13 cellular contexts compared by ENCODE assay signal in the genomic region with DNA sequence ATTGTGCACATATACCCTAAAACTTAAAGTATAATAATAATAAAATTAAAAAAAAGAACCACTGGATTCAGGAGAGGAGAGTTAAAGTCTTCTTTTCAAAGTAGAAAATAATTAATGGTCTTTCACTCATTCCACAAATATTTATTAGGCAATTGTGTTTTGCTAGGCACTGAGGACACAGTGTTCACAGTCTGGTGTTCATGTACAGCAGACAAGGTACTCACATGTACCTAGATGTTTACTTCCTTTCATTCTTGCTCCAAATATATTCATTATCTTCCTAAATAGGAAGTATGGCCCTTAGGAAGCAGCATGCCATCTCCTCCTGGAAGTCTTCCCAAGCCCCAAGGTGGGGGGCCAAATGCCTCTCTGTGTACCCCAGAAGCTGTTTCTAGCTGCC.
DNase-seq lines count a peak whose midpoint lies in the region; ATAC-seq and TF ChIP-seq lines count a peak whose summit lies in the region.
"Had no signal": no experiment of that assay in that cellular context is flagged by ENCODE, and none has a peak within 500 bp of the region (broad histone marks: within the 10 kb centered on the region; RNA-seq: fewer than 3 reads in every experiment).

No MANE protein-coding gene starts in this region.

- H3K36me3 ChIP-seq in BLaER1 = no peaks in the 10 kb centered on the region
- H3K36me3 ChIP-seq in prostate gland = no peaks in the 10 kb centered on the region
- no peaks in the 10 kb centered on the region for H3K36me3 ChIP-seq in PC-3 (ENCODE audit: low read depth, low read length)

- H3K9me3 ChIP-seq in BLaER1 (peaks cover 11% of the 10 kb centered on the region), prostate gland (no peaks in the 10 kb centered on the region), PC-3 (ENCODE audit: low read length) (no peaks in the 10 kb centered on the region)

- no peaks in the 10 kb centered on the region for H3F3A ChIP-seq in PC-3 (ENCODE audit: low read length, unreplicated experiment)

- peak overlapping the region; percentile 31; the same call in 1 of the 2 replicates for H3K4me2 ChIP-seq in BLaER1
- H3K4me2 ChIP-seq in PC-3 (ENCODE audit: low read length) = no peak overlapping the region

- intact Hi-C loops in prostate gland (cut with DNase I) = no loop called here
- intact Hi-C loops in PC-3 (cut with micrococcal nuclease) = no loop called here

- POLR2A ChIA-PET in PC-3 (lab: Charles Lee; ENCODE audit: unreplicated experiment) = no interaction called here

- H4K20me1 ChIP-seq in BLaER1 = no peaks in the 10 kb centered on the region
- H4K20me1 ChIP-seq in PC-3 (ENCODE audit: low read length) = no peaks in the 10 kb centered on the region

- H3K4me1 ChIP-seq in BLaER1 (peaks cover 39% of the 10 kb centered on the region), prostate gland (replicated peaks) (peaks cover 27% of the 10 kb centered on the region), PC-3 (ENCODE audit: insufficient read depth, low read length) (no peaks in the 10 kb centered on the region)

- H3K27ac Mint-ChIP-seq in central memory CD8-positive, alpha-beta T cell (ENCODE audit: low read depth) = peak overlapping the region; percentile 3
- H3K27ac Mint-ChIP-seq: B cell; CD8-positive, alpha-beta memory T cell; HFFc6 had no signal

- no peaks in the 10 kb centered on the region for H3K79me2 ChIP-seq in PC-3 (ENCODE audit: low read length)

- no peak for ATAC-seq in central memory CD8-positive, alpha-beta T cell (replicated peaks; ENCODE audit: extremely low read depth, poor library complexity, severe bottlenecking)
- ATAC-seq in PC-3 = no peak
- ATAC-seq: HepG2 had no signal

- CTCF ChIA-PET in PC-3 (lab: Charles Lee) = no interaction called here

- no peaks in the 10 kb centered on the region for H3K4me1 Mint-ChIP-seq in central memory CD8-positive, alpha-beta T cell
- H3K4me1 Mint-ChIP-seq: B cell; CD8-positive, alpha-beta memory T cell had no signal

- TF ChIP-seq POLR2A in prostate gland (IDR thresholded peaks at IDR 0.05) = no peak

- H3K4me3 Mint-ChIP-seq in central memory CD8-positive, alpha-beta T cell = no peak overlapping the region
- H3K4me3 Mint-ChIP-seq: B cell; CD8-positive, alpha-beta memory T cell; HFFc6 had no signal

- H3K27ac ChIP-seq in BLaER1 (no peak overlapping the region), C4-2B (peak overlapping the region; percentile 74), prostate gland (peak overlapping the region; percentile 42 to 62), PC-3 (ENCODE audit: low read length) (no peak overlapping the region)

- H3K9me2 ChIP-seq in PC-3 (replicated peaks; ENCODE audit: low read length) = no peaks in the 10 kb centered on the region

- H2AFZ ChIP-seq in PC-3 (ENCODE audit: low read length) = no peak overlapping the region

- H3K27me3 Mint-ChIP-seq in central memory CD8-positive, alpha-beta T cell = peaks cover 55% of the 10 kb centered on the region
- H3K27me3 Mint-ChIP-seq: B cell had no signal

- H3K9me3 Mint-ChIP-seq in central memory CD8-positive, alpha-beta T cell = no peaks in the 10 kb centered on the region
- H3K9me3 Mint-ChIP-seq: CD8-positive, alpha-beta memory T cell had no signal

- no TSS peak for BruUV-seq in PC-3 (replicated peaks; lab: Mats Ljungman, UMichigan)

- H3K27me3 ChIP-seq in BLaER1 = no peaks in the 10 kb centered on the region
- no peaks in the 10 kb centered on the region for H3K27me3 ChIP-seq in prostate gland (replicated peaks; ENCODE audit: insufficient read depth)
- H3K27me3 ChIP-seq in PC-3 (ENCODE audit: low read length) = peaks cover 75% of the 10 kb centered on the region

- H3K4me3 ChIP-seq in BLaER1 (no peak overlapping the region), prostate gland (no peak overlapping the region), PC-3 (ENCODE audit: low read length) (no peak overlapping the region)

- H3K36me3 Mint-ChIP-seq in central memory CD8-positive, alpha-beta T cell (ENCODE audit: insufficient read depth) = no peaks in the 10 kb centered on the region
- H3K36me3 Mint-ChIP-seq: CD8-positive, alpha-beta memory T cell had no signal

- no peak overlapping the region for H3K9ac ChIP-seq in BLaER1
- H3K9ac ChIP-seq in PC-3 (ENCODE audit: low read length) = no peak overlapping the region

- TF ChIP-seq CTCF in C4-2B (conservative IDR thresholded peaks at IDR 0.05) = no peak
- no peak for TF ChIP-seq CTCF in prostate gland (IDR thresholded peaks at IDR 0.05)
- no peak for TF ChIP-seq CTCF in PC-3 (conservative IDR thresholded peaks at IDR 0.05; ENCODE audit: low read depth, low read length)

- DNase-seq in central memory CD8-positive, alpha-beta T cell (ENCODE audit: low spot score in 2 of 2) = no peak
- DNase-seq in prostate gland (ENCODE audit: low spot score) (peak; percentile 31), PC-3 (no peak), NCI-H2081 (lab: John Stamatoyannopoulos, UW) (no peak), NCI-H2029 treated with DMSO at 0.1 percent for 48 hours (lab: John Stamatoyannopoulos, UW) (no peak)
- DNase-seq: DMS53, HCEC 1CT, HFFc6 had no signal

Comparison
In these comparisons a context has a peak if more than half of its experiments do, and no peak if none do; other contexts are left out.
1. H3K27ac ChIP-seq: peak in C4-2B (single experiment) and prostate gland (2 of 2); none in BLaER1 (single experiment) and PC-3 (single experiment).